ENCODE assay signal across 9 cellular contexts in genomic region chr12:49232940-49233841, GRCh38. TPM values are rescaled to one million over a fixed set of nuclear protein-coding genes. Genes with fewer than 3 reads are reported as not detected.
A peak's percentile ranks its signal among the peaks of the same experiment; 100 is the strongest.
DNase-seq lines count a peak whose midpoint lies in the region; ATAC-seq, FAIRE-seq and TF ChIP-seq lines count a peak whose summit lies in the region.
"Had no signal": no experiment of that assay in that cellular context is flagged by ENCODE, and none has a peak within 500 bp of the region (broad histone marks: within the 10 kb centered on the region; RNA-seq: fewer than 3 reads in every experiment).

No MANE protein-coding gene starts in this region.

- H4K20me1 ChIP-seq in endothelial cell of umbilical vein (replicated peaks; ENCODE audit: control insufficient read depth, extremely low read depth, insufficient read depth, low read length) = no peaks in the 10 kb centered on the region

- POLR2A ChIA-PET in AG04449 (lab: Yijun Ruan, JAX) (interaction anchor here (1.8 to 4.4 kb wide), 3 partner anchors 11 to 103 kb away, joined by 7 to 36 read pairs (median 28); partner anchors contain the start of genes TUBA1A and TUBA1B), endothelial cell of umbilical vein (lab: Charles Lee) (interaction anchor here (0.7 to 3.3 kb wide), 4 partner anchors 10 to 103 kb away, joined by 4 to 10 read pairs (median 7); partner anchors contain the start of genes TUBA1A and TUBA1B)

- peak overlapping the region; percentile 49 for H3K9ac ChIP-seq in endothelial cell of umbilical vein (replicated peaks; ENCODE audit: extremely low read depth, insufficient read depth, low read length)

- no peak for ATAC-seq in HG02852 (IDR thresholded peaks at IDR 0.05; ENCODE audit: unreplicated experiment)
- no peak for ATAC-seq in GM18861 (IDR thresholded peaks at IDR 0.05; ENCODE audit: unreplicated experiment)

- no peaks in the 10 kb centered on the region for H3K27me3 ChIP-seq in endothelial cell of umbilical vein (ENCODE audit: control insufficient read depth in 2 of 2, insufficient read depth in 2 of 2, low read length in 2 of 2)

- H3K4me3 ChIP-seq in AG04449 (ENCODE audit: low read depth, low read length) = peak overlapping the region; percentile 1
- peak overlapping the region in 1 of 3 experiments; percentile 5 for H3K4me3 ChIP-seq in endothelial cell of umbilical vein (replicated peaks in 1 of 3; ENCODE audit: insufficient read depth in 1 of 3, low read depth in 1 of 3, low read length in 3 of 3)

- no peak for TF ChIP-seq POLR2A in endothelial cell of umbilical vein (IDR thresholded peaks at IDR 0.05; ENCODE audit: low read depth, low read length)

- no peaks in the 10 kb centered on the region for H3K79me2 ChIP-seq in endothelial cell of umbilical vein (ENCODE audit: control insufficient read depth, insufficient read depth, low read length)

- no peaks in the 10 kb centered on the region for H3K9me1 ChIP-seq in endothelial cell of umbilical vein (replicated peaks; ENCODE audit: control insufficient read depth, extremely low read depth, insufficient read depth, low read length)

- H3K4me1 ChIP-seq in endothelial cell of umbilical vein (ENCODE audit: control insufficient read depth, extremely low read depth, insufficient read depth, low read length) = peaks cover 12% of the 10 kb centered on the region

- dilution Hi-C loops in endothelial cell of umbilical vein (cut with MboI; ENCODE audit: extremely low pct_ligation_motif_present, low sequenced_read_pairs) = no loop called here

- TF ChIP-seq CTCF in AG04449 (IDR thresholded peaks at IDR 0.05; ENCODE audit: insufficient read depth, low read length, missing control alignments) = peak; percentile 16
- TF ChIP-seq CTCF in endothelial cell of umbilical vein (IDR thresholded peaks at IDR 0.05; ENCODE audit: extremely low read depth in 1 of 2, insufficient read depth in 1 of 2, low read depth in 1 of 2, low read length in 2 of 2) = peak in 1 of 2 donors; percentile 34

- no peaks in the 10 kb centered on the region for H3K36me3 ChIP-seq in endothelial cell of umbilical vein (ENCODE audit: control insufficient read depth in 2 of 2, extremely low read depth in 1 of 2, insufficient read depth in 2 of 2, low read length in 2 of 2)

- FAIRE-seq in endothelial cell of umbilical vein (lab: Jason Lieb, UNC) (peak; percentile 66), HTR-8/SVneo (lab: Jason Lieb, UNC) (no peak)
- FAIRE-seq: bronchial epithelial cell had no signal

- DNase-seq in AG04449 (ENCODE audit: low read depth, low spot score) (no peak), HUDEP-2 (lab: John Stamatoyannopoulos, UW; ENCODE audit: unreplicated experiment in 76 of 76) (peak in 75 of 76 experiments; percentile 34 to 94 (median 83)), OCI-M2 (lab: John Stamatoyannopoulos, UW; ENCODE audit: unreplicated experiment) (peak; percentile 60), endothelial cell of umbilical vein (ENCODE audit: low read depth, low spot score) (peak; percentile 71), myocyte (ENCODE audit: low read depth) (peak; percentile 92), HTR-8/SVneo (ENCODE audit: insufficient read length, low spot score) (no peak)

- intact Hi-C loops in endothelial cell of umbilical vein (cut with micrococcal nuclease) = no loop called here

- H3K4me2 ChIP-seq in endothelial cell of umbilical vein (ENCODE audit: insufficient read depth, low read length) = peak overlapping the region; percentile 15

- H2AFZ ChIP-seq in endothelial cell of umbilical vein (ENCODE audit: low read depth, low read length) = peak overlapping the region; percentile 32

- no peak overlapping the region for H3K27ac ChIP-seq in endothelial cell of umbilical vein (ENCODE audit: insufficient read depth, low read depth, low read length)

- no TSS peak for BruUV-seq in endothelial cell of umbilical vein (replicated peaks; lab: Mats Ljungman, UMichigan)

- CTCF ChIA-PET in AG04449 (lab: Yijun Ruan, JAX) (interaction anchor here (0.6 to 9.6 kb wide), 23 partner anchors 9 to 175 kb away, joined by 3 to 120 read pairs (median 6); partner anchors contain the start of genes DHH, LMBR1L, TUBA1A and TUBA1B), endothelial cell of umbilical vein (lab: Charles Lee) (interaction anchor here (0.8 to 2.8 kb wide), 9 partner anchors 10 to 169 kb away, joined by 3 to 18 read pairs (median 7); partner anchors contain the start of genes TUBA1A and TUBA1B)

- no peaks in the 10 kb centered on the region for H3K9me3 ChIP-seq in endothelial cell of umbilical vein (replicated peaks; ENCODE audit: control insufficient read depth, insufficient read depth, low read length)

TF ChIP-seq in endothelial cell of umbilical vein, 7 proteins besides CTCF, POLR2A, EP300 and RAD21:
- TF ChIP-seq POLR2AphosphoS5 (IDR thresholded peaks at IDR 0.05; ENCODE audit: insufficient read depth, low read depth, low read length) = no peak
- TF ChIP-seq, protein P1, sequence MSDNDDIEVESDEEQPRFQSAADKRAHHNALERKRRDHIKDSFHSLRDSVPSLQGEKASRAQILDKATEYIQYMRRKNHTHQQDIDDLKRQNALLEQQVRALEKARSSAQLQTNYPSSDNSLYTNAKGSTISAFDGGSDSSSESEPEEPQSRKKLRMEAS (IDR thresholded peaks at IDR 0.05; ENCODE audit: insufficient read depth, insufficient read length) = no peak
- TF ChIP-seq FOS (IDR thresholded peaks at IDR 0.05; ENCODE audit: borderline replicate concordance, insufficient read depth, low read length) = no peak
- no peak for TF ChIP-seq GATA2 (IDR thresholded peaks at IDR 0.05; ENCODE audit: insufficient read depth, insufficient read length, low read depth, low read length)
- no peak for TF ChIP-seq JUN (IDR thresholded peaks at IDR 0.05; ENCODE audit: borderline replicate concordance, insufficient read depth, insufficient read length, low read depth)
- TF ChIP-seq MYC (IDR thresholded peaks at IDR 0.05; ENCODE audit: low read depth, low read length) = no peak
- no peak for TF ChIP-seq EZH2 (IDR thresholded peaks at IDR 0.05; ENCODE audit: borderline replicate concordance, low read depth, low read length, severe bottlenecking)

RNA-seq across cellular contexts. Expression of gene TUBA1C, which starts 31.7 kb away (rescaled TPM):
- total RNA-seq in endothelial cell of umbilical vein = 515 and 523 TPM in 2 replicates
- polyA plus RNA-seq in endothelial cell of umbilical vein = 2,063 and 2,352 TPM in 2 replicates
- 1,483 and 1,881 TPM in 2 replicates for polyA plus RNA-seq in endothelial cell of umbilical vein (2011; cell fraction: cytosol; rRNA removed)
- polyA plus RNA-seq in endothelial cell of umbilical vein (2011; cell fraction: nucleus; rRNA removed) = 831 and 861 TPM in 2 replicates
- 624 and 1,156 TPM in 2 replicates for polyA plus RNA-seq in endothelial cell of umbilical vein (2012)
- 1,491 and 1,574 TPM in 2 replicates for polyA minus RNA-seq in endothelial cell of umbilical vein
- 697 TPM for polyA minus RNA-seq in endothelial cell of umbilical vein (2011; cell fraction: cytosol; rRNA and poly(A)+ RNA removed)
- polyA minus RNA-seq in endothelial cell of umbilical vein (2011; cell fraction: nucleus; rRNA and poly(A)+ RNA removed) = 181 and 302 TPM in 2 replicates
- 547 and 595 TPM in 2 replicates for total RNA-seq in myocyte
- 525 TPM for polyA plus RNA-seq in myocyte (2012)

RNA-seq across cellular contexts. Expression of gene TUBA1A, which starts 44.3 kb away (rescaled TPM):
- total RNA-seq in endothelial cell of umbilical vein (701 and 740 TPM in 2 replicates), myocyte (2,694 and 2,699 TPM in 2 replicates)
- polyA plus RNA-seq in endothelial cell of umbilical vein = 2,429 and 3,046 TPM in 2 replicates
- 1,553 and 1,641 TPM in 2 replicates for polyA plus RNA-seq in endothelial cell of umbilical vein (2011; cell fraction: cytosol; rRNA removed)
- 917 and 1,076 TPM in 2 replicates for polyA plus RNA-seq in endothelial cell of umbilical vein (2011; cell fraction: nucleus; rRNA removed)
- polyA plus RNA-seq in endothelial cell of umbilical vein (2012) = 924 and 1,060 TPM in 2 replicates
- polyA minus RNA-seq in endothelial cell of umbilical vein = 1,517 and 1,697 TPM in 2 replicates
- polyA minus RNA-seq in endothelial cell of umbilical vein (2011; cell fraction: cytosol; rRNA and poly(A)+ RNA removed) = 2.2 TPM
- 321 and 332 TPM in 2 replicates for polyA minus RNA-seq in endothelial cell of umbilical vein (2011; cell fraction: nucleus; rRNA and poly(A)+ RNA removed)
- polyA plus RNA-seq in myocyte (2012) = 1,950 TPM

Comparison
In these comparisons a context has a peak if more than half of its experiments do, and no peak if none do; other contexts are left out.
1. DNase-seq: peak in HUDEP-2 (75 of 76), OCI-M2 (single experiment), endothelial cell of umbilical vein (single experiment) and myocyte (single experiment); none in AG04449 (single experiment) and HTR-8/SVneo (single experiment).